In the genomic region with DNA sequence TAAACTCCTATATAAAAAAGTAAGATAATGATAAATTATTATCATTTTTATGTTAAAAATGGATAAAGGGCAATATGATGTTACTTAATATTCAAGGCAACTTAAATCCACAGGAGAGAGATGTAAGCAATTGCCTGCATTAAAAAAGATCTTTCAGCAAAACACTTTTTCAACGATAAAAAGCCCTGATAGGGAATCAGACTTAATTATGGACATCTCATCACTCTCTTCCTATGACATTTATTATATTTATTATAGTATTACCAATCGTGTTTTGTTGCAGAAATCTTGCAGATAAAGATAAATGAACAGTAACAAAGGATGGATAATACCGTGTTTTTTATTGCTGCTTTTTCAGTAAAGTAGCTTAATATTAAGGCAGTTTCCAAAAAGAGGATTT, we compare ENCODE assay signal across 38 cellular contexts.
"Had no signal": no experiment of that assay in that cellular context is flagged by ENCODE, and none has a peak within 500 bp of the region (broad histone marks: within the 10 kb centered on the region; RNA-seq: fewer than 3 reads in every experiment).

No MANE protein-coding gene starts in this region.

- H3K9me3 Mint-ChIP-seq: activated B cell treated with CpG ODN at 0.5 μM for 24 hours; activated CD4-positive, alpha-beta memory T cell treated with anti-CD3 and anti-CD28 coated beads for 36 hours; activated CD4-positive, alpha-beta T cell treated with anti-CD3 and anti-CD28 coated beads, Interleukin-2, amount 10 ng/mL, durations not matched to agents 24 days and 14 days; activated CD8-positive, alpha-beta T cell treated with anti-CD3 and anti-CD28 coated beads for 36 hours; activated naive CD4-positive, alpha-beta T cell treated with anti-CD3 and anti-CD28 coated beads for 36 hours; activated naive CD4-positive, alpha-beta T cell treated with anti-CD3 and anti-CD28 coated beads, Interleukin-2, amount 50 U/mL, for 72 hours; activated naive CD8-positive, alpha-beta T cell treated with anti-CD3 and anti-CD28 coated beads for 36 hours; activated T-cell treated with anti-CD3 and anti-CD28 coated beads, Interleukin-2, amount 50 U/mL, for 4 hours; activated T-cell treated with anti-CD3 and anti-CD28 coated beads, Interleukin-2, amount 50 U/mL, for 72 hours; activated T-helper 1 cell treated with anti-CD3 and anti-CD28 coated beads, Interleukin-12 subunit alpha, Interleukin-12 subunit beta, Interleukin-2, Interleukin-4 antibody, amounts not matched to agents 30 ng/mL and 10 ng/mL and 1 ng/mL, durations not matched to agents 14 hours and 24 hours and 36 hours; activated T-helper 17 cell treated with anti-CD3 and anti-CD28 coated beads, Interleukin-2, amount 50 U/mL, for 72 hours; brain; central memory CD8-positive, alpha-beta T cell; T-helper 1 cell treated with Interleukin-12 subunit alpha and Interleukin-12 subunit beta and Interleukin-4 antibody, amounts not matched to agents 30 μg/mL and 1 μg/mL, for 36 hours; T-helper 2 cell treated with Interferon-gamma antibody and Interleukin-4, amounts not matched to agents 5 μg/mL and 100 μg/mL, for 36 hours had no signal

- H3K27me3 ChIP-seq: cardiac muscle cell had no signal

- H3K27me3 Mint-ChIP-seq: activated B cell treated with CpG ODN at 0.5 μM for 24 hours; activated CD4-positive, alpha-beta memory T cell treated with anti-CD3 and anti-CD28 coated beads for 36 hours; activated CD4-positive, alpha-beta T cell treated with anti-CD3 and anti-CD28 coated beads, Interleukin-2, amount 10 ng/mL, durations not matched to agents 24 days and 14 days; activated CD8-positive, alpha-beta T cell treated with anti-CD3 and anti-CD28 coated beads for 36 hours; activated T-helper 17 cell treated with anti-CD3 and anti-CD28 coated beads, Interleukin-2, amount 50 U/mL, for 72 hours; brain; central memory CD8-positive, alpha-beta T cell had no signal

- H3K4me1 ChIP-seq: adrenal gland had no signal

- H3K4me3 Mint-ChIP-seq: activated B cell treated with CpG ODN at 0.5 μM for 24 hours; activated CD4-positive, alpha-beta memory T cell treated with anti-CD3 and anti-CD28 coated beads for 36 hours; activated CD4-positive, alpha-beta T cell treated with anti-CD3 and anti-CD28 coated beads, Interleukin-2, amount 10 ng/mL, durations not matched to agents 24 days and 14 days; activated CD8-positive, alpha-beta T cell treated with anti-CD3 and anti-CD28 coated beads for 36 hours; activated naive CD4-positive, alpha-beta T cell treated with anti-CD3 and anti-CD28 coated beads for 36 hours; activated naive CD8-positive, alpha-beta T cell treated with anti-CD3 and anti-CD28 coated beads for 36 hours; activated T-cell treated with anti-CD3 and anti-CD28 coated beads, Interleukin-2, amount 50 U/mL, for 4 hours; activated T-cell treated with anti-CD3 and anti-CD28 coated beads, Interleukin-2, amount 50 U/mL, for 72 hours; activated T-helper 1 cell treated with anti-CD3 and anti-CD28 coated beads, Interleukin-12 subunit alpha, Interleukin-12 subunit beta, Interleukin-2, Interleukin-4 antibody, amounts not matched to agents 30 ng/mL and 10 ng/mL and 1 ng/mL, durations not matched to agents 14 hours and 24 hours and 36 hours; activated T-helper 17 cell treated with anti-CD3 and anti-CD28 coated beads, Interleukin-2, amount 50 U/mL, for 72 hours; brain; central memory CD8-positive, alpha-beta T cell; T-helper 1 cell treated with Interleukin-12 subunit alpha and Interleukin-12 subunit beta and Interleukin-4 antibody, amounts not matched to agents 30 μg/mL and 1 μg/mL, for 36 hours; T-helper 2 cell treated with Interferon-gamma antibody and Interleukin-4, amounts not matched to agents 5 μg/mL and 100 μg/mL, for 36 hours had no signal

- FAIRE-seq: bronchial epithelial cell, TTC549 had no signal

- H3K27ac ChIP-seq: adrenal gland, cardiac muscle cell, VCaP had no signal

- H3K36me3 Mint-ChIP-seq: activated CD4-positive, alpha-beta memory T cell treated with anti-CD3 and anti-CD28 coated beads for 36 hours; activated naive CD4-positive, alpha-beta T cell treated with anti-CD3 and anti-CD28 coated beads, Interleukin-2, amount 50 U/mL, for 72 hours; activated naive CD8-positive, alpha-beta T cell treated with anti-CD3 and anti-CD28 coated beads for 36 hours; brain had no signal

- H3K4me3 ChIP-seq: adrenal gland, cardiac muscle cell had no signal

- H3K27ac Mint-ChIP-seq: activated B cell treated with CpG ODN at 0.5 μM for 24 hours; activated CD4-positive, alpha-beta memory T cell treated with anti-CD3 and anti-CD28 coated beads for 36 hours; activated CD4-positive, alpha-beta T cell treated with anti-CD3 and anti-CD28 coated beads, Interleukin-2, amount 10 ng/mL, durations not matched to agents 24 days and 14 days; activated CD8-positive, alpha-beta T cell treated with anti-CD3 and anti-CD28 coated beads for 36 hours; activated naive CD4-positive, alpha-beta T cell treated with anti-CD3 and anti-CD28 coated beads for 36 hours; activated naive CD4-positive, alpha-beta T cell treated with anti-CD3 and anti-CD28 coated beads, Interleukin-2, amount 50 U/mL, for 72 hours; activated naive CD8-positive, alpha-beta T cell treated with anti-CD3 and anti-CD28 coated beads for 36 hours; activated T-cell treated with anti-CD3 and anti-CD28 coated beads, Interleukin-2, amount 50 U/mL, for 72 hours; activated T-helper 1 cell treated with anti-CD3 and anti-CD28 coated beads, Interleukin-12 subunit alpha, Interleukin-12 subunit beta, Interleukin-2, Interleukin-4 antibody, amounts not matched to agents 30 ng/mL and 10 ng/mL and 1 ng/mL, durations not matched to agents 14 hours and 24 hours and 36 hours; activated T-helper 17 cell treated with anti-CD3 and anti-CD28 coated beads, Interleukin-2, amount 50 U/mL, for 72 hours; brain; T-helper 1 cell treated with Interleukin-12 subunit alpha and Interleukin-12 subunit beta and Interleukin-4 antibody, amounts not matched to agents 30 μg/mL and 1 μg/mL, for 36 hours; T-helper 2 cell treated with Interferon-gamma antibody and Interleukin-4, amounts not matched to agents 5 μg/mL and 100 μg/mL, for 36 hours had no signal

- DNase-seq: activated B cell treated with CpG ODN at 0.5 μM for 24 hours; activated CD4-positive, alpha-beta memory T cell treated with anti-CD3 and anti-CD28 coated beads for 36 hours; activated CD4-positive, alpha-beta T cell treated with anti-CD3 and anti-CD28 coated beads for 4 hours; activated CD4-positive, alpha-beta T cell treated with anti-CD3 and anti-CD28 coated beads, Interleukin-2, amount 10 ng/mL, durations not matched to agents 24 days and 14 days; activated CD4-positive, alpha-beta T cell treated with anti-CD3 and anti-CD28 coated beads, Interleukin-2, amount 50 U/mL, for 1 hour; activated CD4-positive, alpha-beta T cell treated with anti-CD3 and anti-CD28 coated beads, Interleukin-2, amount 50 U/mL, for 4 hours; activated CD4-positive, CD25-positive, alpha-beta regulatory T cell treated with anti-CD3 and anti-CD28 coated beads, Interleukin-2, amount 50 U/mL, for 72 hours; activated CD8-positive, alpha-beta memory T cell treated with anti-CD3 and anti-CD28 coated beads, Interleukin-2, amount 50 U/mL, for 4 hours; activated CD8-positive, alpha-beta T cell treated with anti-CD3 and anti-CD28 coated beads for 36 hours; activated effector memory CD4-positive, alpha-beta T cell treated with anti-CD3 and anti-CD28 coated beads, Interleukin-2, amount 50 U/mL, for 16 hours; activated gamma-delta T cell treated with Interleukin-2 at 50 U/mL for 16 hours; activated naive CD4-positive, alpha-beta T cell; activated naive CD4-positive, alpha-beta T cell treated with anti-CD3 and anti-CD28 coated beads for 36 hours; activated naive CD4-positive, alpha-beta T cell treated with anti-CD3 and anti-CD28 coated beads, Interleukin-2, amount 50 U/mL, for 16 hours; activated naive CD8-positive, alpha-beta T cell treated with anti-CD3 and anti-CD28 coated beads for 36 hours; activated T-cell treated with anti-CD3 and anti-CD28 coated beads for 4 hours; activated T-cell treated with anti-CD3 and anti-CD28 coated beads, Interleukin-2, amount 50 U/mL, for 1 hour; activated T-cell treated with anti-CD3 and anti-CD28 coated beads, Interleukin-2, amount 50 U/mL, for 4 hours; activated T-cell treated with anti-CD3 and anti-CD28 coated beads, Interleukin-2, amount 50 U/mL, for 72 hours; adrenal gland; amniotic stem cell; aorta; caudate nucleus; cerebellar nuclear complex; T-helper 1 cell; T-helper 2 cell; T-helper 9 cell had no signal

- H3K4me1 Mint-ChIP-seq: activated B cell treated with CpG ODN at 0.5 μM for 24 hours; activated CD4-positive, alpha-beta T cell treated with anti-CD3 and anti-CD28 coated beads, Interleukin-2, amount 10 ng/mL, durations not matched to agents 24 days and 14 days; activated naive CD8-positive, alpha-beta T cell treated with anti-CD3 and anti-CD28 coated beads for 36 hours; activated T-helper 17 cell treated with anti-CD3 and anti-CD28 coated beads, Interleukin-2, amount 50 U/mL, for 72 hours; brain; central memory CD8-positive, alpha-beta T cell had no signal

- ATAC-seq: activated CD8-positive, alpha-beta T cell treated with anti-CD3 and anti-CD28 coated beads for 36 hours; activated naive CD4-positive, alpha-beta T cell treated with anti-CD3 and anti-CD28 coated beads, Interleukin-2, amount 50 U/mL, for 72 hours; activated T-cell treated with anti-CD3 and anti-CD28 coated beads, Interleukin-2, amount 50 U/mL, for 4 hours; activated T-cell treated with anti-CD3 and anti-CD28 coated beads, Interleukin-2, amount 50 U/mL, for 72 hours; activated T-helper 17 cell treated with anti-CD3 and anti-CD28 coated beads, Interleukin-2, amount 50 U/mL, for 72 hours had no signal

- H3K36me3 ChIP-seq: adrenal gland, cardiac muscle cell had no signal

- H3K9me3 ChIP-seq: adrenal gland had no signal
